In genomic region chr5:79842006-79842881, GRCh38 we compare ENCODE assay signal across 24 cellular contexts.
DNase-seq lines count a peak whose midpoint lies in the region; ATAC-seq and TF ChIP-seq lines count a peak whose summit lies in the region.
"Had no signal": no experiment of that assay in that cellular context is flagged by ENCODE, and none has a peak within 500 bp of the region (broad histone marks: within the 10 kb centered on the region; RNA-seq: fewer than 3 reads in every experiment).

No MANE protein-coding gene starts in this region.

- no peak overlapping the region for H3K4me3 Mint-ChIP-seq in CD4-positive, alpha-beta T cell
- H3K4me3 Mint-ChIP-seq: CD4-positive, CD25-positive, alpha-beta regulatory T cell had no signal

- H3K9me3 Mint-ChIP-seq in CD4-positive, alpha-beta T cell = no peaks in the 10 kb centered on the region

- H3K4me3 ChIP-seq in WERI-Rb-1 (ENCODE audit: low read depth, low read length) = no peak overlapping the region
- H3K4me3 ChIP-seq in lung = no peak overlapping the region
- H3K4me3 ChIP-seq in uterus = no peak overlapping the region
- H3K4me3 ChIP-seq: GM23248, PC-9, SJCRH30 had no signal

- peaks cover 0 to 2% of the 10 kb centered on the region in 2 donors for H3K4me1 ChIP-seq in lung (ENCODE audit: control insufficient read depth in 2 of 2, insufficient read depth in 2 of 2, low read length in 2 of 2)
- H3K4me1 ChIP-seq in uterus = peaks cover 0 to 6% of the 10 kb centered on the region in 2 donors
- H3K4me1 ChIP-seq: BE2C had no signal

- no peaks in the 10 kb centered on the region for H3K4me1 Mint-ChIP-seq in CD4-positive, alpha-beta T cell (ENCODE audit: low read depth)
- H3K4me1 Mint-ChIP-seq: CD4-positive, CD25-positive, alpha-beta regulatory T cell had no signal

- H3K27ac ChIP-seq in WERI-Rb-1 (0 out of 2 replicates have a peak overlapping the region, but pooled peaks have one; percentile 7), lung (ENCODE audit: low read depth in 1 of 2, low read length in 1 of 2) (no peak overlapping the region), uterus (peak overlapping the region; percentile 67 to 73)
- H3K27ac ChIP-seq in CD4-positive, alpha-beta T cell (ENCODE audit: low read depth, low read length) = no peak overlapping the region
- H3K27ac ChIP-seq: 22Rv1, GM23248, PC-9, SJCRH30 had no signal

- no peaks in the 10 kb centered on the region for H3K36me3 ChIP-seq in WERI-Rb-1
- H3K36me3 ChIP-seq in lung (ENCODE audit: control insufficient read depth in 2 of 2, insufficient read depth in 2 of 2, low read length in 2 of 2) = no peaks in the 10 kb centered on the region
- no peaks in the 10 kb centered on the region for H3K36me3 ChIP-seq in uterus
- H3K36me3 ChIP-seq: BE2C, SJCRH30 had no signal

- no peak for TF ChIP-seq POLR2A in uterus (IDR thresholded peaks at IDR 0.05)

- CTCF ChIA-PET in CD4-positive, alpha-beta T cell (lab: Charles Lee) = no interaction called here

- H3K36me3 Mint-ChIP-seq in CD4-positive, alpha-beta T cell (ENCODE audit: low read depth) = no peaks in the 10 kb centered on the region
- H3K36me3 Mint-ChIP-seq: CD4-positive, CD25-positive, alpha-beta regulatory T cell had no signal

- H3K27me3 ChIP-seq in WERI-Rb-1 (ENCODE audit: insufficient read depth, low read depth, severe bottlenecking) = no peaks in the 10 kb centered on the region
- no peaks in the 10 kb centered on the region for H3K27me3 ChIP-seq in lung (ENCODE audit: control insufficient read depth, insufficient read depth)
- H3K27me3 ChIP-seq in uterus = no peaks in the 10 kb centered on the region
- peaks cover 1% of the 10 kb centered on the region for H3K27me3 ChIP-seq in CD4-positive, alpha-beta T cell (ENCODE audit: control insufficient read depth, insufficient read depth, low read length)
- H3K27me3 ChIP-seq: SJCRH30 had no signal

- peaks cover 31% of the 10 kb centered on the region for H3K27me3 Mint-ChIP-seq in CD4-positive, alpha-beta T cell

- WGBS in lung, 2 donors = 76 to 83% methylated on average over 12 of the region's 12 CpGs

- DNase-seq in NCI-H82 (lab: John Stamatoyannopoulos, UW) (peak; percentile 22), NCI-H82 treated with DMSO at 0.1 percent for 48 hours (lab: John Stamatoyannopoulos, UW; ENCODE audit: unreplicated experiment) (no peak), WERI-Rb-1 (peak; percentile 38), lung (ENCODE audit: low spot score) (peak; percentile 13), uterus (no peak)
- no peak for DNase-seq in CD4-positive, alpha-beta T cell
- DNase-seq: BE2C; CD4-positive, CD25-positive, alpha-beta regulatory T cell; GM23248; H7; Kasumi-1; MV-4-11; NCI-H1105; NCI-H1436 treated with DMSO at 0.1 percent for 48 hours; NCI-H2029; NCI-H446; NCI-H524 treated with DMSO at 0.1 percent for 48 hours; NCI-H774; PC-9; SJCRH30 had no signal

- POLR2A ChIA-PET in CD4-positive, alpha-beta T cell (lab: Charles Lee) = no interaction called here

- H3K9me3 ChIP-seq in WERI-Rb-1 (ENCODE audit: severe bottlenecking) (no peaks in the 10 kb centered on the region), lung (ENCODE audit: control insufficient read depth in 2 of 2, insufficient read depth in 1 of 2, low read length in 1 of 2) (peaks cover 0 to 6% of the 10 kb centered on the region in 2 donors), uterus (no peaks in the 10 kb centered on the region)
- no peaks in the 10 kb centered on the region for H3K9me3 ChIP-seq in CD4-positive, alpha-beta T cell (ENCODE audit: control insufficient read depth, low read length)
- H3K9me3 ChIP-seq: BE2C, SJCRH30 had no signal

- H3K27ac Mint-ChIP-seq in CD4-positive, alpha-beta T cell = no peak overlapping the region
- H3K27ac Mint-ChIP-seq: CD4-positive, CD25-positive, alpha-beta regulatory T cell had no signal

- ATAC-seq in lung (ENCODE audit: insufficient read depth, low FRiP score) (no peak), HG02973 (IDR thresholded peaks at IDR 0.05; ENCODE audit: unreplicated experiment) (no peak), GM21723 (IDR thresholded peaks at IDR 0.05; ENCODE audit: unreplicated experiment) (no peak)
- no peak for ATAC-seq in CD4-positive, alpha-beta T cell (ENCODE audit: poor library complexity)
- ATAC-seq: Right ventricle myocardium inferior had no signal

- TF ChIP-seq CTCF in WERI-Rb-1 (IDR thresholded peaks at IDR 0.05; ENCODE audit: low read depth, low read length) (no peak), lung (IDR thresholded peaks at IDR 0.05; ENCODE audit: control extremely low read depth, extremely low read depth) (no peak), uterus (IDR thresholded peaks at IDR 0.05) (no peak)
- TF ChIP-seq CTCF in CD4-positive, alpha-beta T cell (IDR thresholded peaks at IDR 0.05) = no peak

- intact Hi-C loops in uterus (cut with DNase I; ENCODE audit: low total_unique reads) = no loop called here
- intact Hi-C loops in CD4-positive, alpha-beta T cell (cut with DNase I, micrococcal nuclease) = no loop called here

Comparison
In these comparisons a context has a peak if more than half of its experiments do, and no peak if none do; other contexts are left out.
1. DNase-seq: peak in NCI-H82 (single experiment), WERI-Rb-1 (single experiment) and lung (single experiment); none in NCI-H82 treated with DMSO at 0.1 percent for 48 hours (single experiment), uterus (0 of 2) and CD4-positive, alpha-beta T cell (0 of 10).
2. H3K27ac ChIP-seq: peak in WERI-Rb-1 (single experiment) and uterus (2 of 2); none in lung (0 of 2) and CD4-positive, alpha-beta T cell (single experiment).